31 cellular contexts compared by ENCODE assay signal in the genomic region with DNA sequence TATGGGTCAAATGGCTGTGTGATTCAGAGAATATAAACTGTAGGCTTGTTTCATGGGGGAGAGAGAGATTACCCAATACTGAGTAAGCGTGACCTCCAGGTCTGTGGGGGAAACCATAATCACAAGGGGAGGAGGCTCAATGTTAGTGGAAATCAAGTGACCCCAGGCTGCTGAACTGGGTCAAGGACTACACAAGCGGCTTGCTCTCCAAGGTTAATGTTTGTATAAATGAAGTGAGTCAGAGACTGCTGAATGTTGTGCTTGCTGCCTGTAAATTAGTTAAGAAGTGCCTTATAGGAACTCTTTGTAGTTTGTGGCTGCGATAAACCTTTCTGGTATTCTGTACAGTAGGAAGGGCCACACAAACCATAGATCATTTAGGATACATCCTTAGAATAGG.
"Had no signal": no experiment of that assay in that cellular context is flagged by ENCODE, and none has a peak within 500 bp of the region (broad histone marks: within the 10 kb centered on the region; RNA-seq: fewer than 3 reads in every experiment).

No MANE protein-coding gene starts in this region.

- H3K36me3 ChIP-seq: ascending aorta, cardiac muscle cell, Peyer's patch, SJSA1, WERI-Rb-1 had no signal

- H3K27ac ChIP-seq: ascending aorta, cardiac muscle cell, Peyer's patch, SJSA1, WERI-Rb-1 had no signal

- H3K27me3 ChIP-seq: ascending aorta, cardiac muscle cell, Peyer's patch, SJSA1 had no signal

- H3K4me3 ChIP-seq: ascending aorta, cardiac muscle cell, Peyer's patch, SJSA1 had no signal

- DNase-seq: activated CD4-positive, alpha-beta T cell treated with anti-CD3 and anti-CD28 coated beads for 1 hour; activated CD4-positive, alpha-beta T cell treated with anti-CD3 and anti-CD28 coated beads for 48 hours; activated CD4-positive, CD25-positive, alpha-beta regulatory T cell; activated CD8-positive, alpha-beta T cell treated with anti-CD3 and anti-CD28 coated beads for 36 hours; activated gamma-delta T cell; activated naive CD4-positive, alpha-beta T cell treated with Interleukin-2 at 50 U/mL for 16 hours; activated naive CD8-positive, alpha-beta T cell treated with anti-CD3 and anti-CD28 coated beads, Interleukin-2, amount 10 ng/mL, durations not matched to agents 7 days and 5 days; activated T-cell treated with anti-CD3 and anti-CD28 coated beads, Interleukin-2, amount 50 U/mL, for 24 hours; amygdala; Karpas-422; NCI-H1048; NCI-H1105 treated with DMSO at 0.1 percent for 48 hours; NCI-H1436; NCI-H1694 treated with DMSO at 0.1 percent for 48 hours; NCI-H2029; NCI-H2107; NCI-H2171; NCI-H510A; NCI-H526; NCI-H748 treated with DMSO at 0.1 percent for 48 hours; NK-92 treated with Interleukin-12 subunit alpha and Interleukin-12 subunit beta, amount 100 ng/mL, for 24 hours; PC-3; Peyer's patch; RPMI8226; SHP77 treated with DMSO at 0.1 percent for 48 hours; SK-N-SH; T-helper 17 cell; WERI-Rb-1 had no signal

- H3K4me1 ChIP-seq: ascending aorta, Peyer's patch, SJSA1 had no signal

- ATAC-seq: activated CD8-positive, alpha-beta T cell treated with anti-CD3 and anti-CD28 coated beads for 36 hours; PC-3; T-helper 17 cell had no signal

- H3K9me3 ChIP-seq: ascending aorta, Peyer's patch, SJSA1, SK-N-SH had no signal
